ENCODE assay signal across 20 cellular contexts in the genomic region with DNA sequence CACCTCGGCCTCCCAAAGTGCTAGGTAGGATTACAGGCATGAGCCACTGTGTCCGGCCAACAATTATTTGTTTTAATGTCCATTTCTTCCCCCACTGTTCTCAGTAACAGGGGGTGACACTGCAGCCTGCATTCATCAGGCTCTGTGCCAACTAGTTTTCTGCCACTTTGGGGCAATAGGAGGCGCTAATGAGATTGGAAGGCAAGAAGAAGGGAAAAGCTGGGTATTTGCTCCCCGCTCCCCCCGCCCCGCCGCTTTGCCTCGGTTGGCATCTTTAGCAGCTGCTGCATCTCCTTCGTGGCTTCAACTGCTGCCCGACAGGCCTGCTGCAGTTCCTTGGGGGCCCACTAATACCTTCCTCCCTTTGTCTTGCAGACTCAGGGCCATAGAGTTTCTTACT. TPM values are rescaled to one million over a fixed set of nuclear protein-coding genes. Genes with fewer than 3 reads are reported as not detected.
DNase-seq lines count a peak whose midpoint lies in the region; ATAC-seq, FAIRE-seq and TF ChIP-seq lines count a peak whose summit lies in the region.
"Had no signal": no experiment of that assay in that cellular context is flagged by ENCODE, and none has a peak within 500 bp of the region (broad histone marks: within the 10 kb centered on the region; RNA-seq: fewer than 3 reads in every experiment).

No MANE protein-coding gene starts in this region.

- BruUV-seq in A673 (replicated peaks; lab: Mats Ljungman, UMichigan) (no TSS peak), PC-3 (replicated peaks; lab: Mats Ljungman, UMichigan) (no TSS peak), endothelial cell of umbilical vein (replicated peaks; lab: Mats Ljungman, UMichigan) (no TSS peak)

- H3K79me2 ChIP-seq in PC-3 (ENCODE audit: low read length) (no peaks in the 10 kb centered on the region), endothelial cell of umbilical vein (ENCODE audit: control insufficient read depth, insufficient read depth, low read length) (no peaks in the 10 kb centered on the region)

- CTCF ChIA-PET in A673 (lab: Charles Lee): no interaction called here
- CTCF ChIA-PET in PC-3 (lab: Charles Lee): no interaction called here
- CTCF ChIA-PET in endothelial cell of umbilical vein (lab: Charles Lee): interaction anchor here (0.6 to 0.9 kb wide), 2 partner anchors 12 to 78 kb away, joined by 3 to 4 read pairs; no protein-coding TSS in a partner anchor

- no peaks in the 10 kb centered on the region for H3K27me3 ChIP-seq in A673 (replicated peaks; ENCODE audit: insufficient read depth, low read depth, low read length, poor library complexity)
- no peaks in the 10 kb centered on the region; the same call in 1 of the 2 replicates for H3K27me3 ChIP-seq in H7 (ENCODE audit: control insufficient read depth, insufficient read depth, low read length)
- no peaks in the 10 kb centered on the region for H3K27me3 ChIP-seq in PC-3 (ENCODE audit: low read length)
- H3K27me3 ChIP-seq in endothelial cell of umbilical vein (ENCODE audit: control insufficient read depth in 2 of 2, insufficient read depth in 2 of 2, low read length in 2 of 2): peaks cover 11 to 13% of the 10 kb centered on the region in 2 experiments
- no peaks in the 10 kb centered on the region for H3K27me3 ChIP-seq in spleen (replicated peaks in 1 of 7)
- H3K27me3 ChIP-seq: adrenal gland, esophagus muscularis mucosa, sigmoid colon, thyroid gland had no signal

- intact Hi-C loops in A673 (cut with micrococcal nuclease; ENCODE audit: unreplicated experiment): no loop called here
- intact Hi-C loops in PC-3 (cut with micrococcal nuclease): no loop called here
- intact Hi-C loops in endothelial cell of umbilical vein (cut with micrococcal nuclease): no loop called here
- intact Hi-C loops in spleen (cut with DNase I; ENCODE audit: low total_unique reads): no loop called here

- H3K4me1 ChIP-seq in A673 (ENCODE audit: insufficient read depth, low read length, poor library complexity, severe bottlenecking): no peaks in the 10 kb centered on the region
- H3K4me1 ChIP-seq in PC-3 (ENCODE audit: insufficient read depth, low read length): no peaks in the 10 kb centered on the region
- no peaks in the 10 kb centered on the region for H3K4me1 ChIP-seq in endothelial cell of umbilical vein (ENCODE audit: control insufficient read depth, extremely low read depth, insufficient read depth, low read length)
- peaks cover 0 to 7% (median 0%) of the 10 kb centered on the region in 6 donors for H3K4me1 ChIP-seq in spleen
- H3K4me1 ChIP-seq: adrenal gland, esophagus muscularis mucosa, sigmoid colon, thyroid gland had no signal

- H3K9ac ChIP-seq in PC-3 (ENCODE audit: low read length): no peak overlapping the region
- H3K9ac ChIP-seq in endothelial cell of umbilical vein (replicated peaks; ENCODE audit: extremely low read depth, insufficient read depth, low read length): no peak overlapping the region

- H2AFZ ChIP-seq in PC-3 (ENCODE audit: low read length): no peak overlapping the region
- no peak overlapping the region for H2AFZ ChIP-seq in endothelial cell of umbilical vein (ENCODE audit: low read depth, low read length)

- H3K36me3 ChIP-seq in A673 (ENCODE audit: insufficient read depth, low read length, poor library complexity, severe bottlenecking) (no peaks in the 10 kb centered on the region), H7 (replicated peaks; ENCODE audit: control insufficient read depth, insufficient read depth, low read length) (no peaks in the 10 kb centered on the region), PC-3 (ENCODE audit: low read depth, low read length) (no peaks in the 10 kb centered on the region), endothelial cell of umbilical vein (ENCODE audit: control insufficient read depth in 2 of 2, extremely low read depth in 1 of 2, insufficient read depth in 2 of 2, low read length in 2 of 2) (no peaks in the 10 kb centered on the region), spleen (no peaks in the 10 kb centered on the region)
- H3K36me3 ChIP-seq: adrenal gland, esophagus muscularis mucosa, HAP-1, sigmoid colon, thyroid gland had no signal

- no peaks in the 10 kb centered on the region for H3K9me3 ChIP-seq in A673 (ENCODE audit: low read depth, low read length, poor library complexity, severe bottlenecking)
- H3K9me3 ChIP-seq in PC-3 (ENCODE audit: low read length): no peaks in the 10 kb centered on the region
- no peaks in the 10 kb centered on the region for H3K9me3 ChIP-seq in endothelial cell of umbilical vein (replicated peaks; ENCODE audit: control insufficient read depth, insufficient read depth, low read length)
- H3K9me3 ChIP-seq in spleen: no peaks in the 10 kb centered on the region
- H3K9me3 ChIP-seq: adrenal gland, esophagus muscularis mucosa, HAP-1, sigmoid colon, thyroid gland had no signal

- H3K27ac ChIP-seq in A673 (ENCODE audit: low read depth, low read length, poor library complexity, severe bottlenecking): no peak overlapping the region
- no peak overlapping the region for H3K27ac ChIP-seq in PC-3 (ENCODE audit: low read length)
- no peak overlapping the region for H3K27ac ChIP-seq in endothelial cell of umbilical vein (ENCODE audit: insufficient read depth, low read depth, low read length)
- H3K27ac ChIP-seq in spleen: no peak overlapping the region
- H3K27ac ChIP-seq: adrenal gland, esophagus muscularis mucosa, sigmoid colon, thyroid gland had no signal

- no peaks in the 10 kb centered on the region for H3K9me1 ChIP-seq in endothelial cell of umbilical vein (replicated peaks; ENCODE audit: control insufficient read depth, extremely low read depth, insufficient read depth, low read length)

- no peaks in the 10 kb centered on the region for H3F3A ChIP-seq in PC-3 (ENCODE audit: low read length, unreplicated experiment)

- H3K4me3 ChIP-seq in A673 (ENCODE audit: low read depth, low read length, poor library complexity, severe bottlenecking) (no peak overlapping the region), H7 (ENCODE audit: insufficient read depth, low read depth, low read length) (no peak overlapping the region), PC-3 (ENCODE audit: low read length) (no peak overlapping the region), endothelial cell of umbilical vein (replicated peaks in 1 of 3; ENCODE audit: insufficient read depth in 1 of 3, low read depth in 1 of 3, low read length in 3 of 3) (no peak overlapping the region), spleen (no peak overlapping the region)
- H3K4me3 ChIP-seq: adrenal gland, esophagus muscularis mucosa, HAP-1, sigmoid colon, thyroid gland had no signal

- TF ChIP-seq CTCF in A673 (conservative IDR thresholded peaks at IDR 0.05; ENCODE audit: low read depth, low read length): 0 out of 2 replicates have a peak, but pooled peaks have one; percentile 20
- TF ChIP-seq CTCF in PC-3 (conservative IDR thresholded peaks at IDR 0.05; ENCODE audit: low read depth, low read length): peak; percentile 38; the same call in 1 of the 2 replicates
- TF ChIP-seq CTCF in endothelial cell of umbilical vein (IDR thresholded peaks at IDR 0.05; ENCODE audit: extremely low read depth in 1 of 2, insufficient read depth in 1 of 2, low read depth in 1 of 2, low read length in 2 of 2): peak in 1 of 2 donors; percentile 5
- TF ChIP-seq CTCF in spleen (IDR thresholded peaks at IDR 0.05 in 8 of 11, conservative IDR thresholded peaks at IDR 0.05 in 3 of 11): no peak

- no peak for TF ChIP-seq POLR2A in endothelial cell of umbilical vein (IDR thresholded peaks at IDR 0.05; ENCODE audit: low read depth, low read length)
- no peak for TF ChIP-seq POLR2A in spleen (IDR thresholded peaks at IDR 0.05)

- FAIRE-seq in endothelial cell of umbilical vein (lab: Jason Lieb, UNC): peak; percentile 67

- POLR2A ChIA-PET in A673 (lab: Charles Lee; ENCODE audit: low non-redundant PET) (no interaction called here), PC-3 (lab: Charles Lee; ENCODE audit: unreplicated experiment) (no interaction called here), endothelial cell of umbilical vein (lab: Charles Lee) (no interaction called here)

- H4K20me1 ChIP-seq in PC-3 (ENCODE audit: low read length) (no peaks in the 10 kb centered on the region), endothelial cell of umbilical vein (replicated peaks; ENCODE audit: control insufficient read depth, extremely low read depth, insufficient read depth, low read length) (no peaks in the 10 kb centered on the region)

- DNase-seq in A673 (ENCODE audit: low spot score) (no peak), H7 (peak; percentile 67), PC-3 (no peak), endothelial cell of umbilical vein (ENCODE audit: low read depth, low spot score) (no peak), dedifferentiated amniotic fluid mesenchymal stem cell (ENCODE audit: extremely low spot score) (no peak), DMS53 treated with DMSO at 0.1 percent for 48 hours (lab: John Stamatoyannopoulos, UW; ENCODE audit: unreplicated experiment) (no peak), spleen (no peak), islet precursor cell (no peak)
- DNase-seq: activated gamma-delta T cell treated with Interleukin-2 at 50 U/mL for 16 hours, adrenal gland, left cardiac atrium, NCI-H1436, NCI-H2171, NCI-H524 treated with DMSO at 0.1 percent for 48 hours, sigmoid colon, thyroid gland had no signal

- 87 to 94% (median 91%) methylated on average over 4 to 10 of the region's 10 CpGs for WGBS in spleen, 5 donors

- no peaks in the 10 kb centered on the region for H3K9me2 ChIP-seq in PC-3 (replicated peaks; ENCODE audit: low read length)

- H3K4me2 ChIP-seq in PC-3 (ENCODE audit: low read length) (no peak overlapping the region), endothelial cell of umbilical vein (ENCODE audit: insufficient read depth, low read length) (no peak overlapping the region)

- dilution Hi-C loops in endothelial cell of umbilical vein (cut with MboI; ENCODE audit: extremely low pct_ligation_motif_present, low sequenced_read_pairs): no loop called here

- ATAC-seq in PC-3: no peak
- ATAC-seq: left cardiac atrium, Right ventricle myocardium inferior had no signal

TF ChIP-seq in endothelial cell of umbilical vein, 7 proteins besides CTCF, POLR2A, EP300 and RAD21 (continues in another document):
- TF ChIP-seq MYC (IDR thresholded peaks at IDR 0.05; ENCODE audit: low read depth, low read length): no peak
- TF ChIP-seq EZH2 (IDR thresholded peaks at IDR 0.05; ENCODE audit: borderline replicate concordance, low read depth, low read length, severe bottlenecking): no peak

RNA-seq across cellular contexts. Expression of gene MDGA1, which starts 35.0 kb away (rescaled TPM):
- total RNA-seq in A673 (2021) (4.2 and 5.0 TPM in 2 replicates), PC-3 (2014; rRNA removed) (0.15 and 1.4 TPM in 2 replicates), endothelial cell of umbilical vein (0.25 and 1.6 TPM in 2 replicates), spleen (10 to 100 TPM in 6 of 7 donors, 1 to 10 TPM in 1; 1.7 to 33.8 (median 12.0) TPM)
- total RNA-seq in H7 (2014; rRNA removed; shearing (Covaris generic)): 0.67 and 0.90 TPM in 2 replicates
- polyA plus RNA-seq in endothelial cell of umbilical vein (0.28 and 0.89 TPM in 2 replicates), spleen (1 to 10 TPM in 2 of 3 donors, under 1 TPM in 1; 0.51 to 2.9 (median 2.4) TPM)
- 0.25 and 0.76 TPM in 2 replicates for polyA plus RNA-seq in endothelial cell of umbilical vein (2011; cell fraction: cytosol; rRNA removed)
- 0.88 and 1.3 TPM in 2 replicates for polyA plus RNA-seq in endothelial cell of umbilical vein (2011; cell fraction: nucleus; rRNA removed)
- 0.60 and 0.83 TPM in 2 replicates for polyA plus RNA-seq in endothelial cell of umbilical vein (2012)
- 0.58 and 0.89 TPM in 2 replicates for polyA minus RNA-seq in endothelial cell of umbilical vein
- polyA minus RNA-seq in endothelial cell of umbilical vein (2011; cell fraction: cytosol; rRNA and poly(A)+ RNA removed): not detected
- polyA minus RNA-seq in endothelial cell of umbilical vein (2011; cell fraction: nucleus; rRNA and poly(A)+ RNA removed): 1.2 and 2.4 TPM in 2 replicates
- polyA plus RNA-seq: CD14-positive monocyte had no signal

Comparison
In these comparisons a context has a peak if more than half of its experiments do, and no peak if none do; other contexts are left out.
1. CTCF ChIP-seq: peak in A673 (single experiment) and PC-3 (single experiment); none in spleen (0 of 11).